In the genomic region with DNA sequence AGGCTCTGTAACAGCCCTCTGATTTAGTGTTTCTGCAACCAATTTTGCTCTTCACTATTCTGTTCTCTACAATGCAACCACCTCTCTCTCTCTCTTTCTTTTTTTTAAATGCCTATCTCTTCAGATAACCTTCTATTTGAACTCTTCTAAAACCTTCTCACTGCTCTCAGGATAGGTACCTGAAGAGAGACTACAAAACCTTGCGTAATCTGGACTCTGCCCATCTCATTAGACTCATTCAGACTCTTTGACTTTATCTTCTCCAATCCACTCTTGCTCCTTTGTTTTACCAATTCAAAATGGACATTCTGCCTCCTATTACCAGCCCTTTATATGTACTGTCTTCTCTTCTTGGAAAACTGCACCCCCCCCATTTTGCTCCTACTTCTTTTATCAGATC, we compare ENCODE assay signal across 14 cellular contexts.
DNase-seq lines count a peak whose midpoint lies in the region; TF ChIP-seq lines count a peak whose summit lies in the region.
"Had no signal": no experiment of that assay in that cellular context is flagged by ENCODE, and none has a peak within 500 bp of the region (broad histone marks: within the 10 kb centered on the region; RNA-seq: fewer than 3 reads in every experiment).

No MANE protein-coding gene starts in this region.

- H3K27me3 Mint-ChIP-seq in activated T-cell treated with anti-CD3 and anti-CD28 coated beads, Interleukin-2, amount 50 U/mL, for 24 hours, result no peaks in the 10 kb centered on the region
- no peaks in the 10 kb centered on the region for H3K27me3 Mint-ChIP-seq in brain
- H3K27me3 Mint-ChIP-seq: activated CD4-positive, alpha-beta T cell treated with anti-CD3 and anti-CD28 coated beads, Interleukin-2, amount 10 ng/mL, durations not matched to agents 7 days and 5 days had no signal

- TF ChIP-seq EP300 in suprapubic skin (IDR thresholded peaks at IDR 0.05), result no peak

- no peak overlapping the region for H3K4me3 ChIP-seq in mesenchymal stem cell (ENCODE audit: insufficient read depth in 1 of 2, low read depth in 1 of 2, low read length in 2 of 2)
- H3K4me3 ChIP-seq in suprapubic skin, result no peak overlapping the region

- H3K36me3 ChIP-seq in mesenchymal stem cell (ENCODE audit: control insufficient read depth in 1 of 2, insufficient read depth in 2 of 2, low read depth in 1 of 2, low read length in 2 of 2), result peaks cover 1 to 22% of the 10 kb centered on the region in 2 experiments
- H3K36me3 ChIP-seq in suprapubic skin, result peaks cover 5% of the 10 kb centered on the region

- peak overlapping the region; percentile 10 to 77 for H2BK12ac ChIP-seq in mesenchymal stem cell (ENCODE audit: low read length in 2 of 2)

- H3K9ac ChIP-seq in mesenchymal stem cell (ENCODE audit: low read length), result peak overlapping the region; percentile 96

- H3K23ac ChIP-seq in mesenchymal stem cell (ENCODE audit: low read length in 2 of 2), result no peak overlapping the region

- over 99% methylated on average over 1 of the region's 1 CpG for WGBS in mesenchymal stem cell
- WGBS in suprapubic skin, result 100% methylated on average over 1 of the region's 1 CpG

- H3K18ac ChIP-seq in mesenchymal stem cell (ENCODE audit: low read depth in 1 of 2, low read length in 2 of 2), result peak overlapping the region in 1 of 2 experiments; percentile 70

- H3K14ac ChIP-seq in mesenchymal stem cell (ENCODE audit: low read length in 2 of 2), result no peak overlapping the region

- no peak overlapping the region for H3K27ac ChIP-seq in mesenchymal stem cell (ENCODE audit: low read length, poor library complexity, severe bottlenecking)
- peak overlapping the region; percentile 89 for H3K27ac ChIP-seq in suprapubic skin

- H3K27ac Mint-ChIP-seq in activated T-cell treated with anti-CD3 and anti-CD28 coated beads, Interleukin-2, amount 50 U/mL, for 24 hours, result peak overlapping the region; percentile 6
- H3K27ac Mint-ChIP-seq in brain, result peak overlapping the region in 3 of 5 experiments; percentile 97 to 100 (median 99)
- H3K27ac Mint-ChIP-seq: activated CD4-positive, alpha-beta T cell treated with anti-CD3 and anti-CD28 coated beads, Interleukin-2, amount 10 ng/mL, durations not matched to agents 7 days and 5 days had no signal

- H4K91ac ChIP-seq in mesenchymal stem cell (ENCODE audit: low read length), result no peak overlapping the region

- H2AK5ac ChIP-seq in mesenchymal stem cell (ENCODE audit: low read length, severe bottlenecking), result no peak overlapping the region

- H3K27me3 ChIP-seq in mesenchymal stem cell (ENCODE audit: control insufficient read depth in 1 of 2, insufficient read depth in 1 of 2, low read length in 2 of 2) (no peaks in the 10 kb centered on the region), suprapubic skin (no peaks in the 10 kb centered on the region)

- peaks cover 59% of the 10 kb centered on the region for H3K4me1 Mint-ChIP-seq in activated T-cell treated with anti-CD3 and anti-CD28 coated beads, Interleukin-2, amount 50 U/mL, for 24 hours (ENCODE audit: low read depth)
- peaks cover 41% of the 10 kb centered on the region for H3K4me1 Mint-ChIP-seq in brain

- H2BK120ac ChIP-seq in mesenchymal stem cell (ENCODE audit: low read depth, low read length), result no peak overlapping the region

- no peaks in the 10 kb centered on the region for H3K4me1 ChIP-seq in mesenchymal stem cell (ENCODE audit: control insufficient read depth, insufficient read depth, low read depth, low read length)
- peaks cover 27% of the 10 kb centered on the region for H3K4me1 ChIP-seq in suprapubic skin

- H3K79me1 ChIP-seq in mesenchymal stem cell (replicated peaks; ENCODE audit: low read length, poor library complexity, severe bottlenecking), result peaks cover 10% of the 10 kb centered on the region

- TF ChIP-seq POLR2A in suprapubic skin (IDR thresholded peaks at IDR 0.05), result no peak

- H2BK5ac ChIP-seq in mesenchymal stem cell (ENCODE audit: low read depth, low read length, poor library complexity, severe bottlenecking), result no peak overlapping the region

- H3K9me3 Mint-ChIP-seq in activated T-cell treated with anti-CD3 and anti-CD28 coated beads, Interleukin-2, amount 50 U/mL, for 24 hours, result peaks cover 3% of the 10 kb centered on the region
- H3K9me3 Mint-ChIP-seq in brain, result no peaks in the 10 kb centered on the region

- TF ChIP-seq CTCF in brain (conservative IDR thresholded peaks at IDR 0.05), result no peak
- TF ChIP-seq CTCF in suprapubic skin (IDR thresholded peaks at IDR 0.05), result no peak

- H3K4me3 Mint-ChIP-seq in activated T-cell treated with anti-CD3 and anti-CD28 coated beads, Interleukin-2, amount 50 U/mL, for 24 hours, result no peak overlapping the region
- H3K4me3 Mint-ChIP-seq in brain, result no peak overlapping the region
- H3K4me3 Mint-ChIP-seq: activated CD4-positive, alpha-beta T cell treated with anti-CD3 and anti-CD28 coated beads, Interleukin-2, amount 10 ng/mL, durations not matched to agents 7 days and 5 days had no signal

- no peak overlapping the region for H2AFZ ChIP-seq in mesenchymal stem cell (ENCODE audit: low read depth, low read length)

- DNase-seq in activated T-cell treated with anti-CD3 and anti-CD28 coated beads, Interleukin-2, amount 50 U/mL, for 24 hours, result no peak
- DNase-seq in activated T-cell treated with anti-CD3 and anti-CD28 coated beads, Interleukin-2, amount 50 U/mL, for 1 hour, result no peak
- DNase-seq in mesenchymal stem cell, result no peak
- no peak for DNase-seq in suprapubic skin (ENCODE audit: low spot score in 2 of 2)
- no peak for DNase-seq in OCI-M2 (lab: John Stamatoyannopoulos, UW; ENCODE audit: unreplicated experiment)
- no peak for DNase-seq in DMS153 treated with DMSO at 0.1 percent for 48 hours (lab: John Stamatoyannopoulos, UW; ENCODE audit: unreplicated experiment)
- DNase-seq in NCI-H2196 (lab: John Stamatoyannopoulos, UW; ENCODE audit: unreplicated experiment), result no peak
- DNase-seq: activated CD4-positive, alpha-beta T cell treated with anti-CD3 and anti-CD28 coated beads, Interleukin-2, amount 10 ng/mL, durations not matched to agents 7 days and 5 days; activated effector memory CD4-positive, alpha-beta T cell treated with anti-CD3 and anti-CD28 coated beads, Interleukin-2, amount 50 U/mL, for 16 hours; caudate nucleus; erythroblast; NCI-H1417 treated with DMSO at 0.1 percent for 48 hours; NCI-H510A treated with DMSO at 0.1 percent for 48 hours had no signal

- no peak overlapping the region for H2BK15ac ChIP-seq in mesenchymal stem cell (ENCODE audit: low read depth, poor library complexity, severe bottlenecking)

- H3K36me3 Mint-ChIP-seq in activated T-cell treated with anti-CD3 and anti-CD28 coated beads, Interleukin-2, amount 50 U/mL, for 24 hours (ENCODE audit: low read depth), result peaks cover 71% of the 10 kb centered on the region
- H3K36me3 Mint-ChIP-seq in brain, result peaks cover 27% of the 10 kb centered on the region

- peak overlapping the region in 1 of 2 experiments; percentile 28 for H3K4ac ChIP-seq in mesenchymal stem cell (ENCODE audit: low read depth in 1 of 2, low read length in 2 of 2)

- no peak overlapping the region for H4K8ac ChIP-seq in mesenchymal stem cell (ENCODE audit: low read length)

- H3K9me3 ChIP-seq in mesenchymal stem cell (ENCODE audit: control insufficient read depth, low read length), result no peaks in the 10 kb centered on the region
- H3K9me3 ChIP-seq in suprapubic skin, result no peaks in the 10 kb centered on the region

- H3K4me2 ChIP-seq in mesenchymal stem cell (ENCODE audit: low read length, poor library complexity, severe bottlenecking), result no peak overlapping the region
